Comparison of ENCODE assay signal across 16 cellular contexts in genomic region chrX:139692908-139693307, GRCh38. TPM values are rescaled to one million over a fixed set of nuclear protein-coding genes. Genes with fewer than 3 reads are reported as not detected.
DNase-seq lines count a peak whose midpoint lies in the region; ATAC-seq, FAIRE-seq and TF ChIP-seq lines count a peak whose summit lies in the region.
"Had no signal": no experiment of that assay in that cellular context is flagged by ENCODE, and none has a peak within 500 bp of the region (broad histone marks: within the 10 kb centered on the region; RNA-seq: fewer than 3 reads in every experiment).

No MANE protein-coding gene starts in this region.

- H3K9ac ChIP-seq in keratinocyte (ENCODE audit: control insufficient read depth, extremely low read depth, insufficient read depth, low read length): no peak overlapping the region

- no peak for FAIRE-seq in keratinocyte (lab: Jason Lieb, UNC)

- H3K27ac ChIP-seq in heart left ventricle (no peak overlapping the region), keratinocyte (ENCODE audit: control insufficient read depth, insufficient read depth, low read length) (no peak overlapping the region), thoracic aorta (no peak overlapping the region)
- H3K27ac ChIP-seq: PC-9 had no signal

- H3K4me1 Mint-ChIP-seq in activated T-helper 1 cell treated with anti-CD3 and anti-CD28 coated beads, Interleukin-12 subunit alpha, Interleukin-12 subunit beta, Interleukin-2, Interleukin-4 antibody, amounts not matched to agents 30 ng/mL and 10 ng/mL and 1 ng/mL, durations not matched to agents 14 hours and 24 hours and 36 hours (ENCODE audit: low read depth): peaks cover 5% of the 10 kb centered on the region

- H3K9me3 Mint-ChIP-seq in activated T-helper 1 cell treated with anti-CD3 and anti-CD28 coated beads, Interleukin-12 subunit alpha, Interleukin-12 subunit beta, Interleukin-2, Interleukin-4 antibody, amounts not matched to agents 30 ng/mL and 10 ng/mL and 1 ng/mL, durations not matched to agents 14 hours and 24 hours and 36 hours: no peaks in the 10 kb centered on the region
- H3K9me3 Mint-ChIP-seq: activated CD4-positive, alpha-beta memory T cell treated with anti-CD3 and anti-CD28 coated beads for 36 hours had no signal

- H3K9me3 ChIP-seq in heart left ventricle (peaks cover 0 to 3% (median 0%) of the 10 kb centered on the region in 12 donors), keratinocyte (ENCODE audit: control insufficient read depth, low read depth, low read length) (no peaks in the 10 kb centered on the region), thoracic aorta (no peaks in the 10 kb centered on the region)

- intact Hi-C loops in heart left ventricle (cut with DNase I) (no loop called here), Right ventricle myocardium inferior (cut with DNase I) (no loop called here)
- intact Hi-C loops in activated T-helper 1 cell treated with anti-CD3 and anti-CD28 coated beads, Interleukin-12 subunit alpha, Interleukin-12 subunit beta, Interleukin-2, Interleukin-4 antibody, amounts not matched to agents 30 ng/mL and 10 ng/mL and 1 ng/mL, durations not matched to agents 14 hours and 24 hours and 36 hours (cut with micrococcal nuclease): no loop called here

- H3K27me3 ChIP-seq in heart left ventricle: peaks cover 0 to 21% (median 0%) of the 10 kb centered on the region in 9 donors
- H3K27me3 ChIP-seq in keratinocyte (ENCODE audit: control insufficient read depth, extremely low read depth, insufficient read depth, low read length): no peaks in the 10 kb centered on the region
- no peaks in the 10 kb centered on the region for H3K27me3 ChIP-seq in thoracic aorta (replicated peaks; ENCODE audit: insufficient read depth)

- peaks cover 20% of the 10 kb centered on the region for H3K27me3 Mint-ChIP-seq in activated T-helper 1 cell treated with anti-CD3 and anti-CD28 coated beads, Interleukin-12 subunit alpha, Interleukin-12 subunit beta, Interleukin-2, Interleukin-4 antibody, amounts not matched to agents 30 ng/mL and 10 ng/mL and 1 ng/mL, durations not matched to agents 14 hours and 24 hours and 36 hours (ENCODE audit: insufficient read depth)

- H3K36me3 ChIP-seq in heart left ventricle (no peaks in the 10 kb centered on the region), keratinocyte (ENCODE audit: control insufficient read depth in 2 of 2, extremely low read depth in 1 of 2, insufficient read depth in 2 of 2, low read length in 2 of 2) (no peaks in the 10 kb centered on the region), thoracic aorta (no peaks in the 10 kb centered on the region)

- peak overlapping the region; percentile 56 for H3K4me2 ChIP-seq in keratinocyte (ENCODE audit: control insufficient read depth, extremely low read depth, insufficient read depth, low read depth, low read length)
- H3K4me2 ChIP-seq: PC-9 had no signal

- H3K9me1 ChIP-seq in keratinocyte (ENCODE audit: control insufficient read depth, extremely low read depth, insufficient read depth, low read length): no peaks in the 10 kb centered on the region

- H3K79me2 ChIP-seq in keratinocyte (ENCODE audit: control insufficient read depth, insufficient read depth, low read length): no peaks in the 10 kb centered on the region

- H3K4me3 ChIP-seq in heart left ventricle: peak overlapping the region in 8 of 12 donors; percentile 41 to 54 (median 48)
- no peak overlapping the region for H3K4me3 ChIP-seq in keratinocyte (ENCODE audit: control insufficient read depth in 2 of 3, extremely low read depth in 1 of 3, insufficient read depth in 2 of 3, low read depth in 1 of 3, low read length in 3 of 3)
- peak overlapping the region; percentile 69 for H3K4me3 ChIP-seq in thoracic aorta
- H3K4me3 ChIP-seq: PC-9 had no signal

- dilution Hi-C loops in keratinocyte (cut with MboI; ENCODE audit: extremely low pct_ligation_motif_present, low sequenced_read_pairs): no loop called here

- DNase-seq in heart left ventricle (no peak), Right ventricle myocardium inferior (ENCODE audit: missing footprints) (no peak), keratinocyte (ENCODE audit: low read depth, low spot score) (no peak), thoracic aorta (ENCODE audit: low spot score) (no peak), COR-L47 (lab: John Stamatoyannopoulos, UW) (no peak), GDM1 (lab: John Stamatoyannopoulos, UW) (no peak), Ammon's horn (ENCODE audit: low spot score) (no peak)
- no peak for DNase-seq in activated T-helper 1 cell treated with anti-CD3 and anti-CD28 coated beads, Interleukin-12 subunit alpha, Interleukin-12 subunit beta, Interleukin-2, Interleukin-4 antibody, amounts not matched to agents 30 ng/mL and 10 ng/mL and 1 ng/mL, durations not matched to agents 14 hours and 24 hours and 36 hours (ENCODE audit: low spot score)
- DNase-seq: activated CD4-positive, alpha-beta memory T cell treated with anti-CD3 and anti-CD28 coated beads for 36 hours; caudate nucleus; erythroblast; Kasumi-1; NCI-H2029 treated with DMSO at 0.1 percent for 48 hours; PC-9; stimulated activated CD4-positive, alpha-beta T cell treated with anti-CD3 and anti-CD28 coated beads, Interleukin-1b, Interleukin-23, amount 100 ng/mL, for 48 hours; T-helper 2 cell had no signal

- H4K20me1 ChIP-seq in keratinocyte (ENCODE audit: control insufficient read depth, extremely low read depth, insufficient read depth, low read length): no peaks in the 10 kb centered on the region

- H3K27ac Mint-ChIP-seq in activated T-helper 1 cell treated with anti-CD3 and anti-CD28 coated beads, Interleukin-12 subunit alpha, Interleukin-12 subunit beta, Interleukin-2, Interleukin-4 antibody, amounts not matched to agents 30 ng/mL and 10 ng/mL and 1 ng/mL, durations not matched to agents 14 hours and 24 hours and 36 hours: no peak overlapping the region
- H3K27ac Mint-ChIP-seq: activated CD4-positive, alpha-beta memory T cell treated with anti-CD3 and anti-CD28 coated beads for 36 hours had no signal

- no peak for TF ChIP-seq CTCF in heart left ventricle (IDR thresholded peaks at IDR 0.05)
- TF ChIP-seq CTCF in keratinocyte (optimal IDR thresholded peaks at IDR 0.05 in 1 of 3, IDR thresholded peaks at IDR 0.05 in 1 of 3, conservative IDR thresholded peaks at IDR 0.05 in 1 of 3; ENCODE audit: extremely low read depth in 1 of 3, insufficient read depth in 2 of 3, low read length in 3 of 3): no peak
- no peak for TF ChIP-seq CTCF in thoracic aorta (IDR thresholded peaks at IDR 0.05)

- H3K4me3 Mint-ChIP-seq in activated T-helper 1 cell treated with anti-CD3 and anti-CD28 coated beads, Interleukin-12 subunit alpha, Interleukin-12 subunit beta, Interleukin-2, Interleukin-4 antibody, amounts not matched to agents 30 ng/mL and 10 ng/mL and 1 ng/mL, durations not matched to agents 14 hours and 24 hours and 36 hours: peak overlapping the region; percentile 45
- H3K4me3 Mint-ChIP-seq: activated CD4-positive, alpha-beta memory T cell treated with anti-CD3 and anti-CD28 coated beads for 36 hours had no signal

- no peaks in the 10 kb centered on the region for H3K36me3 Mint-ChIP-seq in activated T-helper 1 cell treated with anti-CD3 and anti-CD28 coated beads, Interleukin-12 subunit alpha, Interleukin-12 subunit beta, Interleukin-2, Interleukin-4 antibody, amounts not matched to agents 30 ng/mL and 10 ng/mL and 1 ng/mL, durations not matched to agents 14 hours and 24 hours and 36 hours (ENCODE audit: low read depth)
- H3K36me3 Mint-ChIP-seq: activated CD4-positive, alpha-beta memory T cell treated with anti-CD3 and anti-CD28 coated beads for 36 hours had no signal

- peaks cover 0 to 4% (median 0%) of the 10 kb centered on the region in 12 donors for H3K4me1 ChIP-seq in heart left ventricle
- no peaks in the 10 kb centered on the region for H3K4me1 ChIP-seq in keratinocyte (ENCODE audit: control insufficient read depth, extremely low read depth, insufficient read depth, low read length)
- H3K4me1 ChIP-seq in thoracic aorta (ENCODE audit: control insufficient read depth in 1 of 2, low read depth in 2 of 2): no peaks in the 10 kb centered on the region

- ATAC-seq in heart left ventricle (no peak), Right ventricle myocardium inferior (no peak), thoracic aorta (ENCODE audit: insufficient number of reproducible peaks, low FRiP score, low read depth) (no peak)

- H2AFZ ChIP-seq in keratinocyte (ENCODE audit: control insufficient read depth, low read length): no peak overlapping the region
- H2AFZ ChIP-seq: PC-9 had no signal

- 36 to 71% (median 49%) methylated on average over 8 of the region's 8 CpGs for WGBS in heart left ventricle, 4 donors

- no peak for TF ChIP-seq POLR2A in heart left ventricle (IDR thresholded peaks at IDR 0.05)

RNA-seq across cellular contexts. Expression of gene MCF2, which starts 15.1 kb away (rescaled TPM):
- total RNA-seq in heart left ventricle (under 1 TPM in 8 of 9 donors, not detected in 1; 0.09 to 0.96 (median 0.29) TPM), Right ventricle myocardium inferior (0.30 TPM), thoracic aorta (1 to 10 TPM; 2.2 to 3.8 TPM)
- polyA plus RNA-seq in heart left ventricle (1 to 10 TPM in 1 of 2 donors, under 1 TPM in 1; 0.03 to 1.1 TPM), keratinocyte (0.26 to 0.75 TPM (median 0.59 TPM) in 3 replicates)
- 0.34 and 0.52 TPM in 2 replicates for total RNA-seq in activated T-helper 1 cell treated with anti-CD3 and anti-CD28 coated beads, Interleukin-12 subunit alpha, Interleukin-12 subunit beta, Interleukin-2, Interleukin-4 antibody, amounts not matched to agents 30 ng/mL and 10 ng/mL and 1 ng/mL, durations not matched to agents 14 hours and 24 hours and 36 hours
- polyA plus RNA-seq in keratinocyte (2011; ENCODE audit: low read depth): not detected
- 0.19 and 0.56 TPM in 2 replicates for polyA plus RNA-seq in keratinocyte (2011; cell fraction: cytosol; rRNA removed)
- polyA plus RNA-seq in keratinocyte (2011; cell fraction: nucleus; rRNA removed): 0.52 and 0.99 TPM in 2 replicates
- 0.08 and 0.28 TPM in 2 replicates for polyA plus RNA-seq in keratinocyte (2012; ENCODE audit: low replicate concordance)
- 0.23 to 0.45 TPM in 2 of 3 replicates, not detected in the other for polyA minus RNA-seq in keratinocyte
- polyA minus RNA-seq in keratinocyte (2011; cell fraction: cytosol; rRNA and poly(A)+ RNA removed): not detected
- 0.39 and 0.42 TPM in 2 replicates for polyA minus RNA-seq in keratinocyte (2011; cell fraction: nucleus; rRNA and poly(A)+ RNA removed)
- total RNA-seq: PC-9 had no signal

Comparison
In these comparisons a context has a peak if more than half of its experiments do, and no peak if none do; other contexts are left out.
1. H3K4me3 ChIP-seq: peak in heart left ventricle (8 of 12) and thoracic aorta (single experiment); none in keratinocyte (0 of 3).